30 cellular contexts compared by ENCODE assay signal in the genomic region with DNA sequence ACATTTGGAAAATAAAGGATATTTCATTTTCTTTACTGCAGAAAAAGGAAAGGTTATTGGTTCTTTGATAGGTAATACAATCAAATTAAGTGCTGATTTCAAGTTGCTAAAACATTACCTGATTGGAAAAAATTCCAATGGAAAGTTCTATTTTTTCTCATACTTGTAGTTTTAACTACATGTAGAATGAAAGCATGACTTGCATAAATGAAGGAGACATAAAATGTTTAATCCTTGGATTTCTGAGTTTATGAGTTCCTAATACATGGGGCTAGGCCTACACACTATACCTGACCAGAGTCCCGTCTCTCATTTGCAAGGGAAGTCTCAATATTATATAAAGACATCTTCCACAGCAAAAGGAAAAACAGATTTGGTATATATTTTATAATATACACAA. TPM values are rescaled to one million over a fixed set of nuclear protein-coding genes. Genes with fewer than 3 reads are reported as not detected.
"Had no signal": no experiment of that assay in that cellular context is flagged by ENCODE, and none has a peak within 500 bp of the region (broad histone marks: within the 10 kb centered on the region; RNA-seq: fewer than 3 reads in every experiment).

No MANE protein-coding gene starts in this region.

- H3K4me3 ChIP-seq: stomach, suprapubic skin, testis, thoracic aorta, thyroid gland, tibial artery, tibial nerve, transverse colon, upper lobe of left lung, upper lobe of right lung, uterus, vagina had no signal

- H3K36me3 ChIP-seq: stomach, suprapubic skin, thoracic aorta, thyroid gland, tibial artery, tibial nerve, transverse colon, upper lobe of left lung, upper lobe of right lung, uterus, vagina had no signal

- FAIRE-seq: urothelium cell line had no signal

- H3K27me3 ChIP-seq: stomach, suprapubic skin, testis, thyroid gland, tibial artery, tibial nerve, transverse colon, upper lobe of left lung, upper lobe of right lung, uterus, vagina had no signal

- ATAC-seq: stimulated activated effector memory CD8-positive, alpha-beta T cell treated with anti-CD3 and anti-CD28 coated beads, Interleukin-12 subunit alpha, Interleukin-12 subunit beta, amount 100 ng/mL, for 72 hours; stimulated activated memory B cell treated with anti-CD40 and anti-IgM and Interleukin-4, amounts not matched to agents 10 μg/mL and 1 μg/mL and 100 μg/mL, for 72 hours; stimulated activated naive B cell treated with anti-CD40 and anti-IgM and Interleukin-4, amounts not matched to agents 10 μg/mL and 1 μg/mL and 100 μg/mL, for 72 hours; stimulated activated naive CD8-positive, alpha-beta T cell treated with anti-CD3 and anti-CD28 coated beads, Interleukin-15, amount 100 ng/mL, for 72 hours; stimulated activated naive CD8-positive, alpha-beta T cell treated with anti-CD3 and anti-CD28 coated beads, Interleukin-15, Interleukin-2, amounts not matched to agents 100 U/mL and 50 U/mL, for 24 hours; upper lobe of right lung had no signal

- DNase-seq: stimulated activated CD4-positive, alpha-beta T cell treated with anti-CD3 and anti-CD28 coated beads, Interleukin-2, amount 100 ng/mL, for 48 hours; stimulated activated CD4-positive, alpha-beta T cell treated with anti-CD3 and anti-CD28 coated beads, Interleukin-4, amount 100 ng/mL, for 1 hour; stimulated activated CD4-positive, alpha-beta T cell treated with anti-CD3 and anti-CD28 coated beads, Interleukin-4, amount 100 ng/mL, for 24 hours; stimulated activated CD4-positive, alpha-beta T cell treated with anti-CD3 and anti-CD28 coated beads, Interleukin-4, amount 100 ng/mL, for 4 hours; stimulated activated CD8-positive, alpha-beta memory T cell treated with anti-CD3 and anti-CD28 coated beads, Interleukin-4, amount 100 ng/mL, for 48 hours; stimulated activated naive B cell treated with anti-CD40 and anti-IgM and Interleukin-4, amounts not matched to agents 10 μg/mL and 1 μg/mL and 100 μg/mL, for 72 hours; stimulated activated naive CD4-positive, alpha-beta T cell; stimulated activated naive CD4-positive, alpha-beta T cell treated with Interleukin-2 at 50 U/mL for 16 hours; stimulated activated naive CD8-positive, alpha-beta T cell treated with anti-CD3 and anti-CD28 coated beads, Interleukin-15, amount 100 ng/mL, for 72 hours; stimulated activated naive CD8-positive, alpha-beta T cell treated with anti-CD3 and anti-CD28 coated beads, Interleukin-15, Interleukin-2, amounts not matched to agents 100 U/mL and 50 U/mL, for 24 hours; stomach; substantia nigra; testis; thyroid gland; tibial artery; transverse colon; trophoblast cell; upper lobe of left lung; upper lobe of right lung; uterus had no signal

- H3K9me3 ChIP-seq: stomach, suprapubic skin, testis, thoracic aorta, thyroid gland, tibial artery, tibial nerve, transverse colon, upper lobe of left lung, upper lobe of right lung, uterus, vagina had no signal

- H3K4me1 ChIP-seq: stomach, suprapubic skin, testis, thyroid gland, tibial artery, tibial nerve, transverse colon, upper lobe of left lung, upper lobe of right lung, uterus, vagina had no signal

- H3K27ac ChIP-seq: stomach, suprapubic skin, testis, thoracic aorta, thyroid gland, tibial artery, tibial nerve, transverse colon, upper lobe of left lung, upper lobe of right lung, uterus, vagina had no signal

RNA-seq across cellular contexts. Expression of a gene that starts 5.2 kb away (rescaled TPM):
- total RNA-seq: suprapubic skin, temporal lobe, thoracic aorta, thyroid gland, tibial nerve, transverse colon, upper lobe of right lung, ureter, urinary bladder, uterus, vagina had no signal
- polyA plus RNA-seq: stomach, urinary bladder had no signal
